ENCODE assay signal across 15 cellular contexts in genomic region chr10:8403711-8404371, GRCh38.
DNase-seq lines count a peak whose midpoint lies in the region; ATAC-seq and TF ChIP-seq lines count a peak whose summit lies in the region.
"Had no signal": no experiment of that assay in that cellular context is flagged by ENCODE, and none has a peak within 500 bp of the region (broad histone marks: within the 10 kb centered on the region; RNA-seq: fewer than 3 reads in every experiment).

No MANE protein-coding gene starts in this region.

- no peak overlapping the region for H3K9ac ChIP-seq in HCT116 (ENCODE audit: low read length)
- H3K9ac ChIP-seq: parathyroid adenoma had no signal

- no peaks in the 10 kb centered on the region for H3K27me3 ChIP-seq in HCT116 (ENCODE audit: insufficient read depth, low read length)

- H3K4me3 ChIP-seq in HCT116 (replicated peaks in 1 of 2; ENCODE audit: low read depth in 1 of 2, low read length in 2 of 2) = no peak overlapping the region
- H3K4me3 ChIP-seq: lower lobe of right lung, SK-N-MC had no signal

- no TSS peak for BruUV-seq in HCT116 (replicated peaks; lab: Mats Ljungman, UMichigan)

- H3K36me3 Mint-ChIP-seq in activated naive CD8-positive, alpha-beta T cell treated with anti-CD3 and anti-CD28 coated beads for 36 hours = no peaks in the 10 kb centered on the region
- H3K36me3 Mint-ChIP-seq in natural killer cell = no peaks in the 10 kb centered on the region

- peak; percentile 67 for DNase-seq in ELF-1 (ENCODE audit: low read depth, low spot score)
- DNase-seq in HCT116 (ENCODE audit: low read depth, low spot score) = no peak
- DNase-seq in activated naive CD8-positive, alpha-beta T cell treated with anti-CD3 and anti-CD28 coated beads for 36 hours = no peak
- DNase-seq in natural killer cell = no peak
- DNase-seq in effector CD4-positive, alpha-beta T cell = no peak
- no peak for DNase-seq in NCI-H2171 (lab: John Stamatoyannopoulos, UW)
- DNase-seq in NCI-H2029 (lab: John Stamatoyannopoulos, UW) = no peak
- DNase-seq: amniotic stem cell, head of caudate nucleus, lower lobe of right lung, NCI-H1105 treated with DMSO at 0.1 percent for 48 hours, NCI-H524 treated with DMSO at 0.1 percent for 48 hours had no signal

- POLR2A ChIA-PET in HCT116 (lab: Charles Lee) = no interaction called here

- peak overlapping the region; percentile 85 for H3K27ac Mint-ChIP-seq in activated naive CD8-positive, alpha-beta T cell treated with anti-CD3 and anti-CD28 coated beads for 36 hours
- peak overlapping the region; percentile 81 to 88 for H3K27ac Mint-ChIP-seq in natural killer cell

- TF ChIP-seq RAD21 in HCT116 (IDR thresholded peaks at IDR 0.05; ENCODE audit: low read depth) = no peak

- H3K36me3 ChIP-seq in HCT116 (ENCODE audit: control insufficient read depth in 1 of 2, insufficient read depth in 2 of 2, low read length in 2 of 2) = no peaks in the 10 kb centered on the region
- H3K36me3 ChIP-seq: lower lobe of right lung had no signal

- H3K27me3 Mint-ChIP-seq in activated naive CD8-positive, alpha-beta T cell treated with anti-CD3 and anti-CD28 coated beads for 36 hours = no peaks in the 10 kb centered on the region
- H3K27me3 Mint-ChIP-seq in natural killer cell (ENCODE audit: low read depth in 2 of 2) = peaks cover 0 to 3% of the 10 kb centered on the region in 2 donors

- H3K4me1 Mint-ChIP-seq in activated naive CD8-positive, alpha-beta T cell treated with anti-CD3 and anti-CD28 coated beads for 36 hours = peaks cover 55% of the 10 kb centered on the region
- peaks cover 61 to 64% of the 10 kb centered on the region in 2 donors for H3K4me1 Mint-ChIP-seq in natural killer cell

- no peak for TF ChIP-seq POLR2A in HCT116 (IDR thresholded peaks at IDR 0.05; ENCODE audit: borderline replicate concordance, extremely low read depth, insufficient read depth, insufficient read length)

- H3K9me3 Mint-ChIP-seq in activated naive CD8-positive, alpha-beta T cell treated with anti-CD3 and anti-CD28 coated beads for 36 hours = no peaks in the 10 kb centered on the region
- H3K9me3 Mint-ChIP-seq in natural killer cell = no peaks in the 10 kb centered on the region

- no peaks in the 10 kb centered on the region for H3K9me2 ChIP-seq in HCT116 (ENCODE audit: insufficient read depth)

- ATAC-seq in HCT116 (no peak), natural killer cell (no peak), HG03039 (IDR thresholded peaks at IDR 0.05; ENCODE audit: unreplicated experiment) (no peak)
- ATAC-seq: lower lobe of right lung had no signal

- no peaks in the 10 kb centered on the region for H4K20me1 ChIP-seq in HCT116 (ENCODE audit: insufficient read depth)

- H3K27ac ChIP-seq in HCT116 (ENCODE audit: low read depth, low read length) = no peak overlapping the region
- H3K27ac ChIP-seq: lower lobe of right lung, parathyroid adenoma, SK-N-MC had no signal

- no peak overlapping the region for H3K4me2 ChIP-seq in HCT116 (ENCODE audit: low read length)

- peak overlapping the region; percentile 61 for H3K4me3 Mint-ChIP-seq in activated naive CD8-positive, alpha-beta T cell treated with anti-CD3 and anti-CD28 coated beads for 36 hours
- H3K4me3 Mint-ChIP-seq in natural killer cell = peak overlapping the region; percentile 58

- intact Hi-C loops in HCT116 (cut with micrococcal nuclease) (no loop called here), natural killer cell (cut with micrococcal nuclease) (loop anchor here (1.0 to 5.0 kb wide), 3 partner anchors 12 to 72 kb away; no protein-coding TSS in a partner anchor)

- RAD21 ChIA-PET in HCT116 (lab: Charles Lee; ENCODE audit: low non-redundant PET in 1 of 2, low total read pairs in 2 of 2, uncharacterized antibody in 2 of 2, unreplicated experiment in 2 of 2) = no interaction called here

- H3K4me1 ChIP-seq in HCT116 (ENCODE audit: control insufficient read depth in 1 of 2, insufficient read depth in 2 of 2, low read length in 2 of 2) = no peaks in the 10 kb centered on the region
- H3K4me1 ChIP-seq: parathyroid adenoma had no signal

- CTCF ChIA-PET in HCT116 (lab: Charles Lee) = no interaction called here

- H3K79me2 ChIP-seq in HCT116 (ENCODE audit: insufficient read depth, low read length) = no peaks in the 10 kb centered on the region
- H3K79me2 ChIP-seq: parathyroid adenoma had no signal

- 0 out of 6 replicates have a peak, but pooled peaks of 2 of the 3 experiments have one; percentile 5 to 7 for TF ChIP-seq CTCF in HCT116 (IDR thresholded peaks at IDR 0.05 in 2 of 3, conservative IDR thresholded peaks at IDR 0.05 in 1 of 3; ENCODE audit: borderline replicate concordance in 1 of 3, insufficient read depth in 1 of 3, low read depth in 2 of 3, low read length in 2 of 3)
- no peak for TF ChIP-seq CTCF in natural killer cell (IDR thresholded peaks at IDR 0.05)

- no peaks in the 10 kb centered on the region; a peak in 1 of 4 replicates for H3K9me3 ChIP-seq in HCT116 (ENCODE audit: control insufficient read depth in 1 of 2, insufficient read depth in 1 of 2, low read depth in 1 of 2, low read length in 2 of 2)
- H3K9me3 ChIP-seq: lower lobe of right lung had no signal

- no peak overlapping the region for H2AFZ ChIP-seq in HCT116 (ENCODE audit: low read depth, low read length, poor library complexity, severe bottlenecking)
- H2AFZ ChIP-seq: parathyroid adenoma had no signal

TF ChIP-seq in HCT116, 20 proteins besides CTCF, POLR2A, EP300 and RAD21:
- TF ChIP-seq ZNF274 (IDR thresholded peaks at IDR 0.05; ENCODE audit: low read depth, low read length) = no peak
- no peak for TF ChIP-seq YY1 (IDR thresholded peaks at IDR 0.05; ENCODE audit: extremely low read depth, insufficient replicate concordance, low read depth, low read length)
- TF ChIP-seq SRF (IDR thresholded peaks at IDR 0.05; ENCODE audit: low read depth) = no peak
- TF ChIP-seq FOSL1 (IDR thresholded peaks at IDR 0.05; ENCODE audit: low read depth) = no peak
- no peak for TF ChIP-seq CBX3 (IDR thresholded peaks at IDR 0.05; ENCODE audit: low read depth)
